In the genomic region with DNA sequence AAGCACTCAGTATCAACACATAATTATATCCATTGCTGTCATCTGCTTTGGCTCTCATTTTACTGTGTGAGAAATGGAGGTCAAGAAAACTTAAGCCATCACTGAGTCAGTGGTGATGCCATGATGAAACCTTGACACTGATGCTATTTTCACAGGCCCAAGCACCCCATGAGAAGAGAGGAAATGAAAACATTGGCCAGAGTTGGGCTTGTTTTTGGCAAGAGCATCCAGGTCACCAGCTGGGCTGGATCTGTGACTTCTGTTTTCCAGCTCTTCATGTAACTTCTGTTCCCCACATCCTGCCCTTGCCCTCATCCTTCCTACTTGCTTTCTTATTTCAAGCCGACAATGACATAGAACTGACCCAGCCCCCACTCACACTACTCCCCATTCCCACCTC, we compare ENCODE assay signal across 2 cellular contexts.
TF ChIP-seq lines count a peak whose summit lies in the region.

No MANE protein-coding gene starts in this region.

TF ChIP-seq in liver, 16 proteins besides CTCF, POLR2A, EP300 and RAD21:
- TF ChIP-seq EGR1 (IDR thresholded peaks at IDR 0.05; ENCODE audit: low read depth in 2 of 2) (no peak), NR2F2 (IDR thresholded peaks at IDR 0.05) (peak; percentile 78), JUND (IDR thresholded peaks at IDR 0.05) (peak in 1 of 2 donors; percentile 23), FOXA2 (IDR thresholded peaks at IDR 0.05) (no peak), YY1 (IDR thresholded peaks at IDR 0.05) (no peak), SP1 (IDR thresholded peaks at IDR 0.05) (peak; percentile 17)

TF ChIP-seq in HepG2, 621 proteins besides CTCF, POLR2A, EP300 and RAD21:
- no peak for TF ChIP-seq ZNF232 (CRISPR knock-in tag; IDR thresholded peaks at IDR 0.05; ENCODE audit: borderline replicate concordance)
- no peak for TF ChIP-seq REPIN1 (CRISPR knock-in tag; IDR thresholded peaks at IDR 0.05; ENCODE audit: borderline replicate concordance, low read depth)
- no peak for TF ChIP-seq ZFP41 (CRISPR knock-in tag; IDR thresholded peaks at IDR 0.05; ENCODE audit: borderline replicate concordance)
- no peak for TF ChIP-seq DMAP1 (CRISPR knock-in tag; IDR thresholded peaks at IDR 0.05)
- no peak for TF ChIP-seq NFE2L2 (IDR thresholded peaks at IDR 0.05; ENCODE audit: low read length)
- no peak for TF ChIP-seq ZMYM4 (CRISPR knock-in tag; IDR thresholded peaks at IDR 0.05)
- TF ChIP-seq, protein P1, sequence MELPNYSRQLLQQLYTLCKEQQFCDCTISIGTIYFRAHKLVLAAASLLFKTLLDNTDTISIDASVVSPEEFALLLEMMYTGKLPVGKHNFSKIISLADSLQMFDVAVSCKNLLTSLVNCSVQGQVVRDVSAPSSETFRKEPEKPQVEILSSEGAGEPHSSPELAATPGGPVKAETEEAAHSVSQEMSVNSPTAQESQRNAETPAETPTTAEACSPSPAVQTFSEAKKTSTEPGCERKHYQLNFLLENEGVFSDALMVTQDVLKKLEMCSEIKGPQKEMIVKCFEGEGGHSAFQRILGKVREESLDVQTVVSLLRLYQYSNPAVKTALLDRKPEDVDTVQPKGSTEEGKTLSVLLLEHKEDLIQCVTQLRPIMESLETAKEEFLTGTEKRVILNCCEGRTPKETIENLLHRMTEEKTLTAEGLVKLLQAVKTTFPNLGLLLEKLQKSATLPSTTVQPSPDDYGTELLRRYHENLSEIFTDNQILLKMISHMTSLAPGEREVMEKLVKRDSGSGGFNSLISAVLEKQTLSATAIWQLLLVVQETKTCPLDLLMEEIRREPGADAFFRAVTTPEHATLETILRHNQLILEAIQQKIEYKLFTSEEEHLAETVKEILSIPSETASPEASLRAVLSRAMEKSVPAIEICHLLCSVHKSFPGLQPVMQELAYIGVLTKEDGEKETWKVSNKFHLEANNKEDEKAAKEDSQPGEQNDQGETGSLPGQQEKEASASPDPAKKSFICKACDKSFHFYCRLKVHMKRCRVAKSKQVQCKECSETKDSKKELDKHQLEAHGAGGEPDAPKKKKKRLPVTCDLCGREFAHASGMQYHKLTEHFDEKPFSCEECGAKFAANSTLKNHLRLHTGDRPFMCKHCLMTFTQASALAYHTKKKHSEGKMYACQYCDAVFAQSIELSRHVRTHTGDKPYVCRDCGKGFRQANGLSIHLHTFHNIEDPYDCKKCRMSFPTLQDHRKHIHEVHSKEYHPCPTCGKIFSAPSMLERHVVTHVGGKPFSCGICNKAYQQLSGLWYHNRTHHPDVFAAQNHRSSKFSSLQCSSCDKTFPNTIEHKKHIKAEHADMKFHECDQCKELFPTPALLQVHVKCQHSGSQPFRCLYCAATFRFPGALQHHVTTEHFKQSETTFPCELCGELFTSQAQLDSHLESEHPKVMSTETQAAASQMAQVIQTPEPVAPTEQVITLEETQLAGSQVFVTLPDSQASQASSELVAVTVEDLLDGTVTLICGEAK (IDR thresholded peaks at IDR 0.05), result no peak
- TF ChIP-seq, protein P1 (CRISPR knock-in tag; IDR thresholded peaks at IDR 0.05), result no peak
- TF ChIP-seq SP5 (CRISPR knock-in tag; IDR thresholded peaks at IDR 0.05; ENCODE audit: borderline replicate concordance, low read depth), result no peak
